In the genomic region with DNA sequence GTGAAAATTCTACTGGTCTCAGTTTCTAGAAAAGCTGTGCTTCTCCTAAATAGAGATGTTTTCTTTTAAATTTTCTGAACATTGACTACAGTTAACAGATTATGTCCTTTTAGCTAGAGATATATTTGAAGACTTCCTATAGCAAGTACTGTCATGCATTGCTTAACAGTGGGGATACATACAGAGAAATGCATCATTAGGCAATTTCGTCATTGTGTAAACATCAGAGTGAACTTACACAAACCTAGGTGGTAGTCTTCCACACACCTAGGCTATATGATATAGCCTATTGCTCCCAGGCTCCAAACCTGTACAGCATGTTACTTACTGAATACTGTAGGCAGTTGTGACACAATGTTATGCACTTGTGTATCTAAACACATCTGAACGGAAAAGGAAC, we compare ENCODE assay signal across 28 cellular contexts.
DNase-seq lines count a peak whose midpoint lies in the region; ATAC-seq and TF ChIP-seq lines count a peak whose summit lies in the region.
"Had no signal": no experiment of that assay in that cellular context is flagged by ENCODE, and none has a peak within 500 bp of the region (broad histone marks: within the 10 kb centered on the region; RNA-seq: fewer than 3 reads in every experiment).

No MANE protein-coding gene starts in this region.

- TF ChIP-seq CTCF in NB4 (IDR thresholded peaks at IDR 0.05; ENCODE audit: low read depth, low read length) = no peak
- no peak for TF ChIP-seq CTCF in epithelial cell of esophagus (IDR thresholded peaks at IDR 0.05; ENCODE audit: insufficient read depth, low read depth, low read length, missing control alignments)

- H3K27me3 Mint-ChIP-seq in stimulated activated naive B cell treated with anti-CD40 and anti-IgM and Interleukin-4, amounts not matched to agents 10 μg/mL and 1 μg/mL and 100 μg/mL, for 72 hours = no peaks in the 10 kb centered on the region
- H3K27me3 Mint-ChIP-seq: activated naive CD4-positive, alpha-beta T cell treated with anti-CD3 and anti-CD28 coated beads, Interleukin-2, amount 50 U/mL, for 24 hours had no signal

- H3K36me3 Mint-ChIP-seq in stimulated activated naive B cell treated with anti-CD40 and anti-IgM and Interleukin-4, amounts not matched to agents 10 μg/mL and 1 μg/mL and 100 μg/mL, for 72 hours = peaks cover 54 to 77% of the 10 kb centered on the region in 2 donors

- peak overlapping the region; percentile 5 for H3K27ac Mint-ChIP-seq in stimulated activated naive B cell treated with anti-CD40 and anti-IgM and Interleukin-4, amounts not matched to agents 10 μg/mL and 1 μg/mL and 100 μg/mL, for 72 hours
- H3K27ac Mint-ChIP-seq: activated CD8-positive, alpha-beta T cell treated with anti-CD3 and anti-CD28 coated beads, Interleukin-2, amount 10 ng/mL, durations not matched to agents 7 days and 5 days; activated naive CD4-positive, alpha-beta T cell treated with anti-CD3 and anti-CD28 coated beads, Interleukin-2, amount 50 U/mL, for 24 hours; nephron progenitor cell; T-helper 2 cell treated with Interferon-gamma antibody and Interleukin-4, amounts not matched to agents 5 μg/mL and 100 μg/mL, for 36 hours had no signal

- no peak overlapping the region for H3K4me3 Mint-ChIP-seq in stimulated activated naive B cell treated with anti-CD40 and anti-IgM and Interleukin-4, amounts not matched to agents 10 μg/mL and 1 μg/mL and 100 μg/mL, for 72 hours
- H3K4me3 Mint-ChIP-seq: activated CD8-positive, alpha-beta T cell treated with anti-CD3 and anti-CD28 coated beads, Interleukin-2, amount 10 ng/mL, durations not matched to agents 7 days and 5 days; activated naive CD4-positive, alpha-beta T cell treated with anti-CD3 and anti-CD28 coated beads, Interleukin-2, amount 50 U/mL, for 24 hours; nephron progenitor cell; T-helper 2 cell treated with Interferon-gamma antibody and Interleukin-4, amounts not matched to agents 5 μg/mL and 100 μg/mL, for 36 hours had no signal

- peak; percentile 9 for DNase-seq in SIG-M5 treated with dmso at 0.1 percent for 504 hours (lab: John Stamatoyannopoulos, UW; ENCODE audit: unreplicated experiment)
- no peak for DNase-seq in SIG-M5 (lab: John Stamatoyannopoulos, UW)
- peak; percentile 35 for DNase-seq in NB4 (ENCODE audit: low read depth)
- peak; percentile 88 for DNase-seq in epithelial cell of esophagus (ENCODE audit: low read depth)
- no peak for DNase-seq in stimulated activated naive B cell treated with anti-CD40 and anti-IgM and Interleukin-4, amounts not matched to agents 10 μg/mL and 1 μg/mL and 100 μg/mL, for 72 hours
- DNase-seq in NCI-H1105 (lab: John Stamatoyannopoulos, UW) = no peak
- no peak for DNase-seq in Ammon's horn (ENCODE audit: low spot score)
- DNase-seq in stimulated activated CD4-positive, alpha-beta T cell treated with anti-CD3 and anti-CD28 coated beads, Interleukin-12 subunit alpha, Interleukin-12 subunit beta, amount 100 ng/mL, for 4 hours = no peak
- DNase-seq: 8988T; activated CD4-positive, alpha-beta T cell treated with anti-CD3 and anti-CD28 coated beads for 1 hour; activated CD8-positive, alpha-beta T cell treated with anti-CD3 and anti-CD28 coated beads, Interleukin-2, amount 10 ng/mL, durations not matched to agents 7 days and 5 days; amniotic stem cell; brain microvascular endothelial cell; Calu3; GOT3; NCI-H1092 treated with DMSO at 0.1 percent for 48 hours; NCI-H1930; NCI-H526; nephron progenitor cell; SHP77 treated with DMSO at 0.1 percent for 48 hours; stimulated activated naive CD4-positive, alpha-beta T cell treated with Interleukin-2 at 50 U/mL for 16 hours; upper lobe of left lung had no signal

- no peak for ATAC-seq in stimulated activated naive B cell treated with anti-CD40 and anti-IgM and Interleukin-4, amounts not matched to agents 10 μg/mL and 1 μg/mL and 100 μg/mL, for 72 hours (replicated peaks)
- ATAC-seq: activated CD8-positive, alpha-beta T cell treated with anti-CD3 and anti-CD28 coated beads, Interleukin-2, amount 10 ng/mL, durations not matched to agents 7 days and 5 days; gastroesophageal sphincter; Panc1 had no signal

- H3K9me3 Mint-ChIP-seq in stimulated activated naive B cell treated with anti-CD40 and anti-IgM and Interleukin-4, amounts not matched to agents 10 μg/mL and 1 μg/mL and 100 μg/mL, for 72 hours = peaks cover 5 to 8% of the 10 kb centered on the region in 2 donors
- H3K9me3 Mint-ChIP-seq: nephron progenitor cell had no signal

- H3K4me1 Mint-ChIP-seq in stimulated activated naive B cell treated with anti-CD40 and anti-IgM and Interleukin-4, amounts not matched to agents 10 μg/mL and 1 μg/mL and 100 μg/mL, for 72 hours = peaks cover 52 to 81% of the 10 kb centered on the region in 2 donors
- H3K4me1 Mint-ChIP-seq: nephron progenitor cell had no signal

- H3K4me3 ChIP-seq in NB4 (ENCODE audit: low read depth, low read length) = no peak overlapping the region
- no peak overlapping the region for H3K4me3 ChIP-seq in epithelial cell of esophagus (ENCODE audit: low read length)
- H3K4me3 ChIP-seq: gastroesophageal sphincter, hepatocyte, suprapubic skin, upper lobe of left lung had no signal

- TF ChIP-seq POLR2A in NB4 (IDR thresholded peaks at IDR 0.05; ENCODE audit: extremely low read depth, insufficient read length) = no peak

Comparison
In these comparisons a context has a peak if more than half of its experiments do, and no peak if none do; other contexts are left out.
1. DNase-seq: peak in SIG-M5 treated with dmso at 0.1 percent for 504 hours (single experiment), NB4 (single experiment) and epithelial cell of esophagus (single experiment); none in SIG-M5 (single experiment), stimulated activated naive B cell treated with anti-CD40 and anti-IgM and Interleukin-4, amounts not matched to agents 10 μg/mL and 1 μg/mL and 100 μg/mL, for 72 hours (single experiment), NCI-H1105 (single experiment), Ammon's horn (single experiment) and stimulated activated CD4-positive, alpha-beta T cell treated with anti-CD3 and anti-CD28 coated beads, Interleukin-12 subunit alpha, Interleukin-12 subunit beta, amount 100 ng/mL, for 4 hours (single experiment).